Comparison of ENCODE assay signal across 27 cellular contexts in the genomic region with DNA sequence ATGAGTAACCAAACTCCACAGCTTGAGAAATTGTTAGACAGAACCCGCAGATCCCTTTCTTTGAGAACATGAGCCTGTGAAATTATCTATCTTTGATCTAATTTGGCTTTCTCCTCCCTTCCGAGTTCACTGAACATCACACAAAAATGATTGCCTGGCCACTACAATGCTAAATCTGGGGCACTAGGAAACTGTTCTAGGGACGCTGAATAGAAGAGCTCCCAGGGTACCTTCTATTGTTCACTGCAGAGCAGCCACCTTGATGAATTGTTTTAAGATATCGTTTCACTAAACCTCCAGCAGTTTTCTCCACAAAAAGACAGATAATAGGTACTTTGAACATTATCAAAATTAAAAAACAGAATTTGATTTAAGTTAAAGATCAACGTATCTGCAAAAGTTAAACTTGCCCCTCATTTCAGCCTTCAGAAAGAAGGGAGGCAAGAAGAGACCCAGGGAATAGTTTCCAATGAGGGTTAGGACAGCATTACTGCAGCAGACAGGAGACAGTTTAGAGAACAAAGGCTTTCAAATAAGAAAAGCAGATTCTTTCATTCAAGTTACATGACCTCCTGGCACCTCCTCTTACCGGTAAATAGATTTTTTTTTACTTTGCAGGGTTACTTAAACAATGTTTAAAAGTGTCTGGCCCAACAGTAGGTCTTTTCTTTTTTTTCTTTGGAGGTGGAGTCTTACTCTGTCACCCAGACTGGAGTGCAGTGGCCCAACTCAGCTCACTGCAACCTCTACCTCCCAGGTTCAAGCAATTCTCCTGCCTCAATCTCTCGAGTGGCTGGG. TPM values are rescaled to one million over a fixed set of nuclear protein-coding genes. Genes with fewer than 3 reads are reported as not detected.
DNase-seq lines count a peak whose midpoint lies in the region; ATAC-seq, FAIRE-seq and TF ChIP-seq lines count a peak whose summit lies in the region.
"Had no signal": no experiment of that assay in that cellular context is flagged by ENCODE, and none has a peak within 500 bp of the region (broad histone marks: within the 10 kb centered on the region; RNA-seq: fewer than 3 reads in every experiment).

No MANE protein-coding gene starts in this region.

- TF ChIP-seq POLR2A in HepG2 (IDR thresholded peaks at IDR 0.05; ENCODE audit: insufficient read depth in 1 of 2, low read depth in 2 of 2, low read length in 2 of 2) (no peak), right lobe of liver (IDR thresholded peaks at IDR 0.05) (no peak)

- no peak for TF ChIP-seq CTCF in HepG2 (CRISPR knock-in tag; IDR thresholded peaks at IDR 0.05)
- no peak for TF ChIP-seq CTCF in right lobe of liver (IDR thresholded peaks at IDR 0.05)
- TF ChIP-seq CTCF in colonic mucosa (IDR thresholded peaks at IDR 0.05), result no peak

- in situ Hi-C loops in HepG2 (cut with HindIII; ENCODE audit: extremely low pct_ligation_motif_present, low pct_unique_long_range_greater_than_20kb), result no loop called here

- WGBS in HepG2 (ENCODE audit: low lambda C conversion rate), result 82% methylated on average over 7 of the region's 7 CpGs
- WGBS in right lobe of liver (ENCODE audit: insufficient coverage, low coverage, low lambda C conversion rate, missing lambda C conversion rate), result 78% methylated on average over 5 of the region's 7 CpGs

- TF ChIP-seq EP300 in HepG2 (IDR thresholded peaks at IDR 0.05; ENCODE audit: low read depth in 2 of 2, low read length in 2 of 2) (no peak), HepG2 (CRISPR knock-in tag; IDR thresholded peaks at IDR 0.05; ENCODE audit: borderline replicate concordance) (no peak)

- no peak overlapping the region for H3K4me3 Mint-ChIP-seq in activated naive CD8-positive, alpha-beta T cell
- H3K4me3 Mint-ChIP-seq in naive thymus-derived CD4-positive, alpha-beta T cell, result no peak overlapping the region
- H3K4me3 Mint-ChIP-seq: activated T-cell treated with anti-CD3 and anti-CD28 coated beads, Interleukin-2, amount 50 U/mL, for 4 hours; CD14-positive monocyte; immature natural killer cell had no signal

- H3K27me3 ChIP-seq in HepG2 (ENCODE audit: control insufficient read depth in 1 of 2, insufficient read depth in 2 of 2, low read length in 2 of 2) (no peaks in the 10 kb centered on the region), right lobe of liver (no peaks in the 10 kb centered on the region), colonic mucosa (no peaks in the 10 kb centered on the region)
- no peaks in the 10 kb centered on the region for H3K27me3 ChIP-seq in naive thymus-derived CD4-positive, alpha-beta T cell (ENCODE audit: control insufficient read depth in 2 of 2, insufficient read depth in 2 of 2, low read length in 2 of 2)
- H3K27me3 ChIP-seq: foreskin keratinocyte, hepatocyte had no signal

- POLR2A ChIA-PET in HepG2 (lab: Yijun Ruan, JAX), result no interaction called here
- POLR2A ChIA-PET in naive thymus-derived CD4-positive, alpha-beta T cell (lab: Charles Lee), result no interaction called here

- H3K36me3 ChIP-seq in HepG2 (replicated peaks in 1 of 2; ENCODE audit: control insufficient read depth in 1 of 2, insufficient read depth in 2 of 2, low read length in 2 of 2) (peaks cover 1 to 18% of the 10 kb centered on the region in 2 experiments; a peak in 3 of 5 replicates), right lobe of liver (no peaks in the 10 kb centered on the region), colonic mucosa (peaks cover 9% of the 10 kb centered on the region)
- H3K36me3 ChIP-seq in naive thymus-derived CD4-positive, alpha-beta T cell (ENCODE audit: control insufficient read depth in 2 of 3, insufficient read depth in 3 of 3, low read length in 3 of 3), result peaks cover 0 to 27% (median 0%) of the 10 kb centered on the region in 3 experiments

- H3K9me3 Mint-ChIP-seq in activated naive CD8-positive, alpha-beta T cell (ENCODE audit: low read depth), result no peaks in the 10 kb centered on the region
- H3K9me3 Mint-ChIP-seq in naive thymus-derived CD4-positive, alpha-beta T cell, result no peaks in the 10 kb centered on the region
- H3K9me3 Mint-ChIP-seq: activated naive CD4-positive, alpha-beta T cell treated with anti-CD3 and anti-CD28 coated beads, Interleukin-2, amount 50 U/mL, for 72 hours; activated T-cell treated with anti-CD3 and anti-CD28 coated beads, Interleukin-2, amount 50 U/mL, for 4 hours; CD14-positive monocyte; immature natural killer cell had no signal

- no peak for TF ChIP-seq RAD21 in HepG2 (CRISPR knock-in tag; IDR thresholded peaks at IDR 0.05)

- ATAC-seq in HepG2 (peak; percentile 45), right lobe of liver (no peak), GM18858 (IDR thresholded peaks at IDR 0.05; ENCODE audit: unreplicated experiment) (no peak)
- ATAC-seq in naive thymus-derived CD4-positive, alpha-beta T cell, result no peak
- ATAC-seq: activated naive CD4-positive, alpha-beta T cell treated with anti-CD3 and anti-CD28 coated beads, Interleukin-2, amount 50 U/mL, for 72 hours; activated T-cell treated with anti-CD3 and anti-CD28 coated beads, Interleukin-2, amount 50 U/mL, for 4 hours; foreskin keratinocyte; left ventricle myocardium superior; right cardiac atrium had no signal

- H3K36me3 Mint-ChIP-seq in activated naive CD8-positive, alpha-beta T cell, result peaks cover 3% of the 10 kb centered on the region
- H3K36me3 Mint-ChIP-seq in naive thymus-derived CD4-positive, alpha-beta T cell, result peaks cover 0 to 40% (median 22%) of the 10 kb centered on the region in 5 donors

- no peak for FAIRE-seq in HepG2 (lab: Jason Lieb, UNC)

- no peaks in the 10 kb centered on the region for H3K4me1 Mint-ChIP-seq in activated naive CD8-positive, alpha-beta T cell (ENCODE audit: low read depth)
- peaks cover 0 to 3% (median 0%) of the 10 kb centered on the region in 7 donors for H3K4me1 Mint-ChIP-seq in naive thymus-derived CD4-positive, alpha-beta T cell
- H3K4me1 Mint-ChIP-seq: CD14-positive monocyte, immature natural killer cell had no signal

- H3K9ac ChIP-seq in HepG2 (ENCODE audit: insufficient read depth, low read depth, low read length), result no peak overlapping the region
- H3K9ac ChIP-seq in colonic mucosa (ENCODE audit: low read depth in 2 of 2, low read length in 2 of 2), result no peak overlapping the region
- H3K9ac ChIP-seq: KMS-11 had no signal

- no peak overlapping the region for H2AFZ ChIP-seq in HepG2 (ENCODE audit: low read length)
- H2AFZ ChIP-seq: hepatocyte had no signal

- no peak overlapping the region for H3K4me2 ChIP-seq in HepG2 (ENCODE audit: low read depth, low read length)
- H3K4me2 ChIP-seq: hepatocyte, KMS-11 had no signal

- DNase-seq in HepG2 (ENCODE audit: low spot score) (peak; percentile 30), right lobe of liver (no peak), NK-92 (lab: John Stamatoyannopoulos, UW; ENCODE audit: unreplicated experiment) (no peak), colonic mucosa (no peak)
- no peak for DNase-seq in naive thymus-derived CD4-positive, alpha-beta T cell
- DNase-seq in stimulated activated CD4-positive, alpha-beta T cell treated with anti-CD3 and anti-CD28 coated beads, Interleukin-15, amount 100 ng/mL, for 24 hours, result no peak
- DNase-seq: activated CD4-positive, alpha-beta T cell treated with anti-CD3 and anti-CD28 coated beads, Interleukin-2, amount 50 U/mL, for 4 hours; activated T-cell treated with anti-CD3 and anti-CD28 coated beads, Interleukin-2, amount 50 U/mL, for 4 hours; DMS 273 treated with DMSO at 0.1 percent for 48 hours; effector CD8-positive, alpha-beta T cell; foreskin keratinocyte; HCEC 1CT; immature natural killer cell; left ventricle myocardium superior; NCI-H146; NCI-H2171 treated with DMSO at 0.1 percent for 48 hours; NCI-H526; right cardiac atrium; RPMI8226; WERI-Rb-1 had no signal

- CTCF ChIA-PET in HepG2 (lab: Yijun Ruan, JAX; ENCODE audit: low intra/inter-chr PET ratio, low total read pairs), result no interaction called here
- CTCF ChIA-PET in naive thymus-derived CD4-positive, alpha-beta T cell (lab: Charles Lee), result interaction anchor here (0.6 kb wide), 1 partner anchor 10 kb away, joined by 3 read pairs; no protein-coding TSS in a partner anchor

- intact Hi-C loops in HepG2 (cut with micrococcal nuclease; ENCODE audit: unreplicated experiment) (no loop called here), right lobe of liver (cut with DNase I) (no loop called here), colonic mucosa (cut with DNase I) (no loop called here)
- intact Hi-C loops in naive thymus-derived CD4-positive, alpha-beta T cell (cut with micrococcal nuclease), result no loop called here

- H3K79me2 ChIP-seq in HepG2 (ENCODE audit: insufficient read depth, low read length), result no peaks in the 10 kb centered on the region
- H3K79me2 ChIP-seq: hepatocyte had no signal

- no peaks in the 10 kb centered on the region for H3K9me3 ChIP-seq in HepG2 (ENCODE audit: low read length)
- no peaks in the 10 kb centered on the region for H3K9me3 ChIP-seq in right lobe of liver
- H3K9me3 ChIP-seq in naive thymus-derived CD4-positive, alpha-beta T cell (ENCODE audit: control insufficient read depth in 2 of 3, low read length in 3 of 3), result no peaks in the 10 kb centered on the region
- H3K9me3 ChIP-seq in colonic mucosa, result no peaks in the 10 kb centered on the region

- H3K27ac ChIP-seq in HepG2 (ENCODE audit: extremely low read length, insufficient read depth, low read length) (no peak overlapping the region), right lobe of liver (no peak overlapping the region), colonic mucosa (no peak overlapping the region)
- no peak overlapping the region for H3K27ac ChIP-seq in naive thymus-derived CD4-positive, alpha-beta T cell (ENCODE audit: low read depth, low read length)
- H3K27ac ChIP-seq: foreskin keratinocyte, hepatocyte, KMS-11, SK-N-MC, WERI-Rb-1 had no signal

- peak overlapping the region; percentile 58 for H3K27ac Mint-ChIP-seq in activated naive CD8-positive, alpha-beta T cell
- H3K27ac Mint-ChIP-seq in naive thymus-derived CD4-positive, alpha-beta T cell, result peak overlapping the region in 6 of 9 donors; percentile 4 to 69 (median 25)
- H3K27ac Mint-ChIP-seq: activated naive CD4-positive, alpha-beta T cell treated with anti-CD3 and anti-CD28 coated beads, Interleukin-2, amount 50 U/mL, for 72 hours had no signal

- H3K4me3 ChIP-seq in HepG2 (replicated peaks in 1 of 3; ENCODE audit: insufficient read depth in 1 of 3, low read depth in 2 of 3, low read length in 3 of 3), result no peak overlapping the region
- H3K4me3 ChIP-seq in right lobe of liver, result no peak overlapping the region
- H3K4me3 ChIP-seq in naive thymus-derived CD4-positive, alpha-beta T cell (ENCODE audit: low read length), result no peak overlapping the region
- no peak overlapping the region for H3K4me3 ChIP-seq in colonic mucosa
- H3K4me3 ChIP-seq: hepatocyte, SK-N-MC had no signal

- peaks cover 19% of the 10 kb centered on the region for H3K4me1 ChIP-seq in HepG2 (ENCODE audit: insufficient read depth, low read length)
- H3K4me1 ChIP-seq in right lobe of liver, result no peaks in the 10 kb centered on the region
- H3K4me1 ChIP-seq in naive thymus-derived CD4-positive, alpha-beta T cell (ENCODE audit: control insufficient read depth in 2 of 2, insufficient read depth in 2 of 2, low read length in 2 of 2), result no peaks in the 10 kb centered on the region
- H3K4me1 ChIP-seq in colonic mucosa, result no peaks in the 10 kb centered on the region
- H3K4me1 ChIP-seq: foreskin keratinocyte had no signal

- BruUV-seq in HepG2 (replicated peaks; lab: Mats Ljungman, UMichigan), result no TSS peak

- no peaks in the 10 kb centered on the region for H4K20me1 ChIP-seq in HepG2 (ENCODE audit: insufficient read depth, low read length)

- H3K27me3 Mint-ChIP-seq in activated naive CD8-positive, alpha-beta T cell, result no peaks in the 10 kb centered on the region
- H3K27me3 Mint-ChIP-seq in naive thymus-derived CD4-positive, alpha-beta T cell, result no peaks in the 10 kb centered on the region

RNA-seq across cellular contexts. Expression of gene SINHCAF, which starts 47.3 kb away (rescaled TPM):
- total RNA-seq in HepG2 (2016; rRNA removed; fragmentation: Illumina TruSeq; extraction: Trizol) (97.8 and 132 TPM in 2 replicates), right lobe of liver (10 to 100 TPM in 2 of 6 experiments, 1 to 10 TPM in 4; 1.6 to 21.9 (median 8.2) TPM), colonic mucosa (100 to 1,000 TPM in 1 of 2 donors, 10 to 100 TPM in 1; 58.9 to 107 TPM)
- 22.6 and 27.1 TPM in 2 replicates for total RNA-seq in HepG2 (2016; cell fraction: cytosol; rRNA removed; fragmentation: Illumina TruSeq; extraction: Trizol; ENCODE audit: low read depth)
- 99.7 and 134 TPM in 2 replicates for total RNA-seq in HepG2 (2016; cell fraction: insoluble cytoplasmic fraction; rRNA removed; fragmentation: Illumina TruSeq; extraction: Trizol)
- 62.6 and 68.2 TPM in 2 replicates for total RNA-seq in HepG2 (2016; cell fraction: membrane; rRNA removed; fragmentation: Illumina TruSeq; extraction: Trizol)
- total RNA-seq in HepG2 (2016; cell fraction: nucleus; rRNA removed; fragmentation: Illumina TruSeq; extraction: Trizol), result 46.7 and 57.7 TPM in 2 replicates
- 36.8 and 54.6 TPM in 2 replicates for polyA plus RNA-seq in HepG2 (2011; rRNA removed)
- polyA plus RNA-seq in HepG2 (2011; cell fraction: cytosol; rRNA removed), result 24.7 and 38.2 TPM in 2 replicates
- 17.1 and 19.0 TPM in 2 replicates for polyA plus RNA-seq in HepG2 (2011; cell fraction: nucleus; rRNA removed)
- polyA plus RNA-seq in HepG2 (2012), result 60.8 and 80.1 TPM in 2 replicates
- 8.1 and 9.8 TPM in 2 replicates for polyA plus RNA-seq in HepG2 (2016; cell fraction: cytosol; fragmentation: Illumina TruSeq; extraction: Trizol; ENCODE audit: low read depth)
- 133 and 138 TPM in 2 replicates for polyA plus RNA-seq in HepG2 (2016; cell fraction: insoluble cytoplasmic fraction; fragmentation: Illumina TruSeq; extraction: Trizol; ENCODE audit: low read depth)
- 34.0 and 34.6 TPM in 2 replicates for polyA plus RNA-seq in HepG2 (2016; cell fraction: membrane; fragmentation: Illumina TruSeq; extraction: Trizol; ENCODE audit: low read depth)
- 59.8 and 60.8 TPM in 2 replicates for polyA plus RNA-seq in HepG2 (2016; cell fraction: nucleus; fragmentation: Illumina TruSeq; extraction: Trizol; ENCODE audit: insufficient read depth, low read depth)
- polyA minus RNA-seq in HepG2 (2011; rRNA and poly(A)+ RNA removed; ENCODE audit: low replicate concordance), result 24.4 and 32.5 TPM in 2 replicates
- 51.2 and 59.7 TPM in 2 replicates for polyA minus RNA-seq in HepG2 (2011; cell fraction: cytosol; rRNA and poly(A)+ RNA removed)
- polyA minus RNA-seq in HepG2 (2011; cell fraction: nucleus; rRNA and poly(A)+ RNA removed), result 68.4 and 72.5 TPM in 2 replicates
- 100 to 1,000 TPM in 1 of 5 experiments, 10 to 100 TPM in 4; 80.5 to 114 (median 90.8) TPM for total RNA-seq in naive thymus-derived CD4-positive, alpha-beta T cell
- polyA plus RNA-seq in naive thymus-derived CD4-positive, alpha-beta T cell, result 100 to 1,000 TPM in 1 of 2 donors, 10 to 100 TPM in 1; 47.9 to 101 TPM
